Comparison of ENCODE assay signal across 24 cellular contexts in the genomic region with DNA sequence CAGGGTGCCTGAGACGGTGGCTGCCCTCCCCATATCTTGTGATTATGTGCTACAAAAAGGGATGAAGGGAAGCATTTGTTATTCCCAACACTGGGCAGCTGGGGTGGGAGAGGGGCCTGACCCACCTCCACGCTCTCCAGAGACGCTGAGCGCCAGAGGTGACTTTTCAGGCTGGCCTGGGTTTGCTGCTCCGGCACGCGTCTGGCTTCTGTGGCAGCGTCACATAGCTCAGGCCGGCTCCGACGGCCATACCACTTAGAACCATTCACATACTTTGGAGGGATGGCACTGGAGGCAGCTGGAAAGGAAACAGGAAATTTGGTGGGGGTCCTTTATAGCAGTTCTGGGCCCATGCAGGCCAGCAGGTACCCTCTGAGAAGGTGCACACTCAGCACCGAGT.
A peak's percentile ranks its signal among the peaks of the same experiment; 100 is the strongest.
DNase-seq lines count a peak whose midpoint lies in the region; ATAC-seq, FAIRE-seq and TF ChIP-seq lines count a peak whose summit lies in the region.
"Had no signal": no experiment of that assay in that cellular context is flagged by ENCODE, and none has a peak within 500 bp of the region (broad histone marks: within the 10 kb centered on the region; RNA-seq: fewer than 3 reads in every experiment).

No MANE protein-coding gene starts in this region.

- POLR2A ChIA-PET in CD8-positive, alpha-beta memory T cell (lab: Charles Lee): no interaction called here

- peak overlapping the region; percentile 37 for H3K27ac Mint-ChIP-seq in endothelial cell (ENCODE audit: unreplicated experiment)
- peak overlapping the region; percentile 75 for H3K27ac Mint-ChIP-seq in neural crest cell (ENCODE audit: unreplicated experiment)
- no peak overlapping the region for H3K27ac Mint-ChIP-seq in CD8-positive, alpha-beta memory T cell
- H3K27ac Mint-ChIP-seq: CD14-positive monocyte; CD4-positive, alpha-beta T cell had no signal

- peaks cover 25% of the 10 kb centered on the region for H3K9me3 ChIP-seq in left ventricle myocardium inferior (replicated peaks)
- H3K9me3 ChIP-seq in heart right ventricle: peaks cover 0 to 39% (median 19%) of the 10 kb centered on the region in 11 donors
- peaks cover 10% of the 10 kb centered on the region for H3K9me3 ChIP-seq in CD8-positive, alpha-beta memory T cell (ENCODE audit: low read length)

- WGBS in heart right ventricle, 2 donors: 94 to 95% methylated on average over 12 of the region's 12 CpGs

- H3K27me3 Mint-ChIP-seq in endothelial cell (ENCODE audit: unreplicated experiment): peaks cover 7% of the 10 kb centered on the region
- H3K27me3 Mint-ChIP-seq in neural crest cell (ENCODE audit: low read depth): no peaks in the 10 kb centered on the region
- H3K27me3 Mint-ChIP-seq in CD8-positive, alpha-beta memory T cell: peaks cover 0 to 2% of the 10 kb centered on the region in 2 donors
- H3K27me3 Mint-ChIP-seq: CD4-positive, alpha-beta T cell had no signal

- no peak overlapping the region for H3K4me3 ChIP-seq in left ventricle myocardium inferior
- H3K4me3 ChIP-seq in heart right ventricle: no peak overlapping the region
- no peak overlapping the region for H3K4me3 ChIP-seq in CD8-positive, alpha-beta memory T cell (ENCODE audit: low read length)
- H3K4me3 ChIP-seq: A549; BLaER1 treated with 17β-estradiol and CSF1 and Interleukin-3, amounts not matched to agents 10 nM and 100 nM; GM23338 had no signal

- H3K4me1 ChIP-seq in left ventricle myocardium inferior: no peaks in the 10 kb centered on the region
- no peaks in the 10 kb centered on the region for H3K4me1 ChIP-seq in heart right ventricle
- no peaks in the 10 kb centered on the region for H3K4me1 ChIP-seq in CD8-positive, alpha-beta memory T cell (ENCODE audit: insufficient read depth, low read length)
- H3K4me1 ChIP-seq: BE2C had no signal

- CTCF ChIA-PET in CD8-positive, alpha-beta memory T cell (lab: Charles Lee): no interaction called here

- peaks cover 28% of the 10 kb centered on the region for H3K9me3 Mint-ChIP-seq in endothelial cell (ENCODE audit: unreplicated experiment)
- H3K9me3 Mint-ChIP-seq in neural crest cell: peaks cover 17% of the 10 kb centered on the region
- peaks cover 24 to 49% (median 46%) of the 10 kb centered on the region in 5 donors for H3K9me3 Mint-ChIP-seq in CD8-positive, alpha-beta memory T cell

- peak overlapping the region; percentile 16 for H3K27ac ChIP-seq in left ventricle myocardium inferior (replicated peaks)
- H3K27ac ChIP-seq in heart right ventricle: no peak overlapping the region
- H3K27ac ChIP-seq in CD8-positive, alpha-beta memory T cell (ENCODE audit: low read depth, low read length): no peak overlapping the region
- H3K27ac ChIP-seq: A549; BLaER1 treated with 17β-estradiol and CSF1 and Interleukin-3, amounts not matched to agents 10 nM and 100 nM had no signal

- ATAC-seq in heart right ventricle: no peak
- ATAC-seq: A549, GM23338, HCT116 had no signal

- H3K36me3 Mint-ChIP-seq in endothelial cell (ENCODE audit: low read depth, unreplicated experiment): peaks cover 82% of the 10 kb centered on the region
- H3K36me3 Mint-ChIP-seq in neural crest cell (ENCODE audit: low read depth): peaks cover 64% of the 10 kb centered on the region
- peaks cover 11 to 56% (median 21%) of the 10 kb centered on the region in 3 donors for H3K36me3 Mint-ChIP-seq in CD8-positive, alpha-beta memory T cell
- H3K36me3 Mint-ChIP-seq: CD14-positive monocyte had no signal

- intact Hi-C loops in left ventricle myocardium inferior (cut with micrococcal nuclease): no loop called here
- intact Hi-C loops in heart right ventricle (cut with DNase I): loop anchor here in 1 of 10 donors (10.0 kb wide), 1 partner anchor 58 kb away; no protein-coding TSS in a partner anchor

- TF ChIP-seq CTCF in left ventricle myocardium inferior (IDR thresholded peaks at IDR 0.05; ENCODE audit: borderline replicate concordance) (no peak), heart right ventricle (IDR thresholded peaks at IDR 0.05) (no peak), endothelial cell (IDR thresholded peaks at IDR 0.05; ENCODE audit: unreplicated experiment) (no peak), neural crest cell (conservative IDR thresholded peaks at IDR 0.05) (no peak)

- H3K4me3 Mint-ChIP-seq in endothelial cell (ENCODE audit: unreplicated experiment) (peak overlapping the region; percentile 31), neural crest cell (no peak overlapping the region)
- H3K4me3 Mint-ChIP-seq in CD8-positive, alpha-beta memory T cell: no peak overlapping the region
- H3K4me3 Mint-ChIP-seq: CD14-positive monocyte; CD4-positive, alpha-beta T cell; GM23338; H9 had no signal

- H3K27me3 ChIP-seq in left ventricle myocardium inferior (ENCODE audit: low read depth) (no peaks in the 10 kb centered on the region), heart right ventricle (no peaks in the 10 kb centered on the region)
- no peaks in the 10 kb centered on the region for H3K27me3 ChIP-seq in CD8-positive, alpha-beta memory T cell (ENCODE audit: insufficient read depth, low read length, poor library complexity, severe bottlenecking)
- H3K27me3 ChIP-seq: BE2C; BLaER1 treated with 17β-estradiol and CSF1 and Interleukin-3, amounts not matched to agents 10 nM and 100 nM had no signal

- no peak for FAIRE-seq in frontal cortex (lab: Jason Lieb, UNC)
- FAIRE-seq: GM18507 had no signal

- peaks cover 80% of the 10 kb centered on the region for H3K36me3 ChIP-seq in left ventricle myocardium inferior
- peaks cover 0 to 73% (median 10%) of the 10 kb centered on the region in 9 donors for H3K36me3 ChIP-seq in heart right ventricle
- H3K36me3 ChIP-seq in CD8-positive, alpha-beta memory T cell (ENCODE audit: insufficient read depth, low read length): no peaks in the 10 kb centered on the region
- H3K36me3 ChIP-seq: BE2C had no signal

- peaks cover 23% of the 10 kb centered on the region for H3K4me1 Mint-ChIP-seq in endothelial cell (ENCODE audit: unreplicated experiment)
- H3K4me1 Mint-ChIP-seq in neural crest cell: no peaks in the 10 kb centered on the region
- no peaks in the 10 kb centered on the region for H3K4me1 Mint-ChIP-seq in CD8-positive, alpha-beta memory T cell
- H3K4me1 Mint-ChIP-seq: CD14-positive monocyte, H9 had no signal

- DNase-seq in left ventricle myocardium inferior (no peak), heart right ventricle (no peak), endothelial cell (ENCODE audit: low spot score) (no peak), neural crest cell (ENCODE audit: low read depth, low spot score) (no peak), frontal cortex (ENCODE audit: low spot score in 2 of 2) (no peak)
- no peak for DNase-seq in CD8-positive, alpha-beta memory T cell
- no peak for DNase-seq in stimulated activated CD4-positive, alpha-beta T cell treated with anti-CD3 and anti-CD28 coated beads, Interleukin-15, amount 100 ng/mL, for 24 hours
- DNase-seq: 8988T; ACHN; AML-193; BE2C; Calu3; CD4-positive, alpha-beta T cell; COR-L47; DMS53; DMS79 treated with DMSO at 0.1 percent for 48 hours; GF-D8; H9 had no signal

Comparison
In these comparisons a context has a peak if more than half of its experiments do, and no peak if none do; other contexts are left out.
1. H3K27ac Mint-ChIP-seq: peak in endothelial cell (single experiment) and neural crest cell (single experiment); none in CD8-positive, alpha-beta memory T cell (0 of 8).